In the genomic region with DNA sequence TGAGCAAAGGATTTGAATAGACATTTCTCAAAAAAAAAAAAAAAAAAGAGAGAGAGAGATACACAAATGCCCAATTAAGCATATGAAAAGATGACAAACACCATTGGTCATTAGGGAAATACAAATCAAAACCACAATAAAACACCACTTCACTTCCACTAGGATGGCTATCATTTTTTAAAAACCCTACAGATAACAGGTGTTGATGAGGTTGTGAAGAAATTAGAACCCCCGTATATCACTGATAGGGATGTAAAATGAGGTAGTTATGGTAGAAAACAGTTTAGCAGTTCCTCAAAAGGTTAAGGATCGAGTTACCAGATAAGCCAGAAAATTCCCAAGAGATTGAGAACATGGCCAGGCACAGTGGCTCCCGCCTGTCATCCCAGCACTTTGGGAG, we compare ENCODE assay signal across 1 cellular context.
A peak's percentile ranks its signal among the peaks of the same experiment; 100 is the strongest.
TF ChIP-seq lines count a peak whose summit lies in the region.

No MANE protein-coding gene starts in this region.

TF ChIP-seq in HEK293, 187 proteins besides CTCF, POLR2A, EP300 and RAD21 (continued from another document):
- TF ChIP-seq, protein P1, sequence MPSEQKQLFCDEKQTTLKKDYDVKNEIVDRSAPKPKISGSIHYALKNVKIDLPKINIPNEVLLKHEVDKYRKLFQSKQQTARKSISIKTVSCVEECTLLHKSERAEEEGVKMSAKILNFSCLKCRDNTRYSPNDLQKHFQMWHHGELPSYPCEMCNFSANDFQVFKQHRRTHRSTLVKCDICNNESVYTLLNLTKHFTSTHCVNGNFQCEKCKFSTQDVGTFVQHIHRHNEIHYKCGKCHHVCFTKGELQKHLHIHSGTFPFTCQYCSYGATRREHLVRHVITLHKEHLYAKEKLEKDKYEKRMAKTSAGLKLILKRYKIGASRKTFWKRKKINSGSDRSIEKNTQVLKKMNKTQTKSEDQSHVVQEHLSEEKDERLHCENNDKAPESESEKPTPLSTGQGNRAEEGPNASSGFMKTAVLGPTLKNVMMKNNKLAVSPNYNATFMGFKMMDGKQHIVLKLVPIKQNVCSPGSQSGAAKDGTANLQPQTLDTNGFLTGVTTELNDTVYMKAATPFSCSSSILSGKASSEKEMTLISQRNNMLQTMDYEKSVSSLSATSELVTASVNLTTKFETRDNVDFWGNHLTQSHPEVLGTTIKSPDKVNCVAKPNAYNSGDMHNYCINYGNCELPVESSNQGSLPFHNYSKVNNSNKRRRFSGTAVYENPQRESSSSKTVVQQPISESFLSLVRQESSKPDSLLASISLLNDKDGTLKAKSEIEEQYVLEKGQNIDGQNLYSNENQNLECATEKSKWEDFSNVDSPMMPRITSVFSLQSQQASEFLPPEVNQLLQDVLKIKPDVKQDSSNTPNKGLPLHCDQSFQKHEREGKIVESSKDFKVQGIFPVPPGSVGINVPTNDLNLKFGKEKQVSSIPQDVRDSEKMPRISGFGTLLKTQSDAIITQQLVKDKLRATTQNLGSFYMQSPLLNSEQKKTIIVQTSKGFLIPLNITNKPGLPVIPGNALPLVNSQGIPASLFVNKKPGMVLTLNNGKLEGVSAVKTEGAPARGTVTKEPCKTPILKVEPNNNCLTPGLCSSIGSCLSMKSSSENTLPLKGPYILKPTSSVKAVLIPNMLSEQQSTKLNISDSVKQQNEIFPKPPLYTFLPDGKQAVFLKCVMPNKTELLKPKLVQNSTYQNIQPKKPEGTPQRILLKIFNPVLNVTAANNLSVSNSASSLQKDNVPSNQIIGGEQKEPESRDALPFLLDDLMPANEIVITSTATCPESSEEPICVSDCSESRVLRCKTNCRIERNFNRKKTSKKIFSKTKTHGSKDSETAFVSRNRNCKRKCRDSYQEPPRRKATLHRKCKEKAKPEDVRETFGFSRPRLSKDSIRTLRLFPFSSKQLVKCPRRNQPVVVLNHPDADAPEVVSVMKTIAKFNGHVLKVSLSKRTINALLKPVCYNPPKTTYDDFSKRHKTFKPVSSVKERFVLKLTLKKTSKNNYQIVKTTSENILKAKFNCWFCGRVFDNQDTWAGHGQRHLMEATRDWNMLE (tag by site-specific recombination; conservative IDR thresholded peaks at IDR 0.05; ENCODE audit: low read depth), result no peak
- TF ChIP-seq ZNF843 (tag by site-specific recombination; IDR thresholded peaks at IDR 0.05), result peak; percentile 29; the same call in 1 of the 2 replicates
- no peak for TF ChIP-seq SETDB1 (IDR thresholded peaks at IDR 0.05; ENCODE audit: insufficient read length, low read length)
- 0 out of 2 replicates have a peak, but pooled peaks have one; percentile 15 for TF ChIP-seq SP7 (tag by site-specific recombination; IDR thresholded peaks at IDR 0.05)
- TF ChIP-seq ZFP37 (tag by site-specific recombination; IDR thresholded peaks at IDR 0.05), result no peak
- TF ChIP-seq, protein P2, sequence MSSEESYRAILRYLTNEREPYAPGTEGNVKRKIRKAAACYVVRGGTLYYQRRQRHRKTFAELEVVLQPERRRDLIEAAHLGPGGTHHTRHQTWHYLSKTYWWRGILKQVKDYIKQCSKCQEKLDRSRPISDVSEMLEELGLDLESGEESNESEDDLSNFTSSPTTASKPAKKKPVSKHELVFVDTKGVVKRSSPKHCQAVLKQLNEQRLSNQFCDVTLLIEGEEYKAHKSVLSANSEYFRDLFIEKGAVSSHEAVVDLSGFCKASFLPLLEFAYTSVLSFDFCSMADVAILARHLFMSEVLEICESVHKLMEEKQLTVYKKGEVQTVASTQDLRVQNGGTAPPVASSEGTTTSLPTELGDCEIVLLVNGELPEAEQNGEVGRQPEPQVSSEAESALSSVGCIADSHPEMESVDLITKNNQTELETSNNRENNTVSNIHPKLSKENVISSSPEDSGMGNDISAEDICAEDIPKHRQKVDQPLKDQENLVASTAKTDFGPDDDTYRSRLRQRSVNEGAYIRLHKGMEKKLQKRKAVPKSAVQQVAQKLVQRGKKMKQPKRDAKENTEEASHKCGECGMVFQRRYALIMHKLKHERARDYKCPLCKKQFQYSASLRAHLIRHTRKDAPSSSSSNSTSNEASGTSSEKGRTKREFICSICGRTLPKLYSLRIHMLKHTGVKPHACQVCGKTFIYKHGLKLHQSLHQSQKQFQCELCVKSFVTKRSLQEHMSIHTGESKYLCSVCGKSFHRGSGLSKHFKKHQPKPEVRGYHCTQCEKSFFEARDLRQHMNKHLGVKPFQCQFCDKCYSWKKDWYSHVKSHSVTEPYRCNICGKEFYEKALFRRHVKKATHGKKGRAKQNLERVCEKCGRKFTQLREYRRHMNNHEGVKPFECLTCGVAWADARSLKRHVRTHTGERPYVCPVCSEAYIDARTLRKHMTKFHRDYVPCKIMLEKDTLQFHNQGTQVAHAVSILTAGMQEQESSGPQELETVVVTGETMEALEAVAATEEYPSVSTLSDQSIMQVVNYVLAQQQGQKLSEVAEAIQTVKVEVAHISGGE (tag by site-specific recombination; conservative IDR thresholded peaks at IDR 0.05; ENCODE audit: low read depth), result no peak
- no peak for TF ChIP-seq ZNF530 (tag by site-specific recombination; IDR thresholded peaks at IDR 0.05; ENCODE audit: low read depth)
- TF ChIP-seq ZNF404 (tag by site-specific recombination; IDR thresholded peaks at IDR 0.05), result no peak
- no peak for TF ChIP-seq ZNF777 (tag by site-specific recombination; IDR thresholded peaks at IDR 0.05; ENCODE audit: borderline replicate concordance)
- TF ChIP-seq, protein P3, sequence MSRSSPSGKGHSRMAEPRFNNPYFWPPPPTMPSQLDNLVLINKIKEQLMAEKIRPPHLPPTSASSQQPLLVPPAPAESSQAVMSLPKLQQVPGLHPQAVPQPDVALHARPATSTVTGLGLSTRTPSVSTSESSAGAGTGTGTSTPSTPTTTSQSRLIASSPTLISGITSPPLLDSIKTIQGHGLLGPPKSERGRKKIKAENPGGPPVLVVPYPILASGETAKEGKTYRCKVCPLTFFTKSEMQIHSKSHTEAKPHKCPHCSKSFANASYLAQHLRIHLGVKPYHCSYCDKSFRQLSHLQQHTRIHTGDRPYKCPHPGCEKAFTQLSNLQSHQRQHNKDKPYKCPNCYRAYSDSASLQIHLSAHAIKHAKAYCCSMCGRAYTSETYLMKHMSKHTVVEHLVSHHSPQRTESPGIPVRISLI (tag by site-specific recombination; IDR thresholded peaks at IDR 0.05), result no peak
- TF ChIP-seq ZNF174 (tag by site-specific recombination; IDR thresholded peaks at IDR 0.05), result no peak
TF ChIP-seq in HEK293: peak in this region for 8.
